8 cellular contexts compared by ENCODE assay signal in the genomic region with DNA sequence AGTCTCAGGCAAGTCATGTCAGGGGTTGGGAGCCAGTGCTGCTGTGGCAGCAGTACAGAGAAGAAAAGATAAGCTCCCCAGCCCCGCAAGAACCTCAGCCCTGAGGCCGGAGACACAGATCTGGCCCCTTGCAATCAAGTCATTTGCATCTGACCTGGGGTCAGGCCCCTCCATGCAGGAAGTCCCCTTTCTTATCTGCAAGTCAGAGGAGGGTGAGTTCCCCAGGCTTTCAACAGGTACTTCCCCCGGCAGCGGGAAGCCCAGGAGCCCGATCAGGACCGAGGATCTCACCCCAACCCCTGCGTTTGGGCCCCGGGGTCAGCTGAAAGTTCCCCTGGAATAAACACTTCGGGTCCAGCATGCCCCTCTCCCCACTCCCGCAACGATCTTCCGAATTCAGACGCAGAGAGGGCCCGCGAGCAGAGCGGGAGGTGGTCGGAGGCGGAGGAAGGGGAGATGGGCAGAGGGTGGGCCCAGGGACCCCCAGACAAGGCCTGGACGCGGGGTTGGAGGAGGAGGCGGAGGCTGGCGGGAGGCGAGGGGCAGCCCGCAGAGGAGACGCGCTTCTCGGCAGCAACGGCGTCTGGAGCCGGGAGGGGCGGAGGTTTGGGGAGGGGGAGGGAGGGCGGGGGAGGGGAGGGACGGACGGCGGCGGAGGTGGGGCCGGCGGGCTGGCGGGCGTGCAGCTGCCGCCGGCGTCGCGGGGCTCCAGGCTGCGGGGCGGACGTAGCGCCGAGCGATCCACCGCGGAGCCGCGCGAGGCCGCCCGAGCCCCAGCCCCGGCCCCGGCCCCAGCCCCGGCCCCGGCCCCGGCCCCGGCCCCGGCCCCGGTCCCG. TPM values are rescaled to one million over a fixed set of nuclear protein-coding genes. Genes with fewer than 3 reads are reported as not detected.
DNase-seq lines count a peak whose midpoint lies in the region; ATAC-seq and TF ChIP-seq lines count a peak whose summit lies in the region.

A gene with protein sequence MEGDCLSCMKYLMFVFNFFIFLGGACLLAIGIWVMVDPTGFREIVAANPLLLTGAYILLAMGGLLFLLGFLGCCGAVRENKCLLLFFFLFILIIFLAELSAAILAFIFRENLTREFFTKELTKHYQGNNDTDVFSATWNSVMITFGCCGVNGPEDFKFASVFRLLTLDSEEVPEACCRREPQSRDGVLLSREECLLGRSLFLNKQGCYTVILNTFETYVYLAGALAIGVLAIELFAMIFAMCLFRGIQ (plus strand): TSS at position 685 of the 836 bp plus-strand sequence. CDS start 179,455 bp downstream, outside the sequence.

- peak; percentile 85 for DNase-seq in CMK (ENCODE audit: low read depth)
- peak; percentile 11 for DNase-seq in activated T-cell treated with anti-CD3 and anti-CD28 coated beads for 1 hour (ENCODE audit: low read depth)
- DNase-seq in fibroblast of pulmonary artery (ENCODE audit: low read depth), result no peak
- DNase-seq in neural progenitor cell (ENCODE audit: low spot score), result peak; percentile 90
- DNase-seq in SHP77 treated with DMSO at 0.1 percent for 48 hours (lab: John Stamatoyannopoulos, UW), result no peak
- DNase-seq in CD1c-positive myeloid dendritic cell (ENCODE audit: extremely low spot score), result no peak

- H3K4me1 Mint-ChIP-seq in neural progenitor cell, result peaks cover 65% of the 10 kb centered on the region

- H3F3A ChIP-seq in neural progenitor cell (ENCODE audit: low read depth), result peaks cover 55% of the 10 kb centered on the region

- H3K36me3 ChIP-seq in HUES6 (ENCODE audit: control insufficient read depth, insufficient read depth, low read length) (no peaks in the 10 kb centered on the region), neural progenitor cell (no peaks in the 10 kb centered on the region)

- H4K20me1 ChIP-seq in neural progenitor cell (ENCODE audit: low read depth), result peaks cover 26% of the 10 kb centered on the region

- peak within 1 kb of the TSS; percentile 82 for H2AFZ ChIP-seq in neural progenitor cell (replicated peaks)

- H3K4me3 ChIP-seq in HUES6 (ENCODE audit: low read depth, low read length) (peak within 1 kb of the TSS; percentile 90), fibroblast of pulmonary artery (replicated peaks; ENCODE audit: low read depth, low read length) (peak within 1 kb of the TSS; percentile 47), neural progenitor cell (peak within 1 kb of the TSS; percentile 97)

- H3K27ac Mint-ChIP-seq in neural progenitor cell, result peak within 1 kb of the TSS; percentile 83

- peaks cover 33% of the 10 kb centered on the region for H3K79me2 ChIP-seq in neural progenitor cell (ENCODE audit: low read depth)

- H3K36me3 Mint-ChIP-seq in neural progenitor cell, result peaks cover 4% of the 10 kb centered on the region

- peak within 1 kb of the TSS; percentile 77 for H3K9ac ChIP-seq in HUES6 (ENCODE audit: low read length)
- peak within 1 kb of the TSS; percentile 59 for H3K9ac ChIP-seq in neural progenitor cell

- peak within 1 kb of the TSS; percentile 94 for H3K4me3 Mint-ChIP-seq in neural progenitor cell

- peaks cover 17% of the 10 kb centered on the region for H3K27me3 Mint-ChIP-seq in neural progenitor cell (ENCODE audit: insufficient read depth, low read depth)

- H3K4me1 ChIP-seq in HUES6 (ENCODE audit: control insufficient read depth, insufficient read depth, low read length) (peaks cover 51% of the 10 kb centered on the region), neural progenitor cell (peaks cover 53% of the 10 kb centered on the region)

- H3K4me2 ChIP-seq in neural progenitor cell, result peak within 1 kb of the TSS; percentile 97

- peak; percentile 72 for ATAC-seq in GM21367 (IDR thresholded peaks at IDR 0.05; ENCODE audit: unreplicated experiment)

- no peaks in the 10 kb centered on the region for H3K9me3 Mint-ChIP-seq in neural progenitor cell

- no peaks in the 10 kb centered on the region for H3K9me3 ChIP-seq in HUES6 (ENCODE audit: control insufficient read depth, insufficient read depth, low read depth, low read length)
- no peaks in the 10 kb centered on the region for H3K9me3 ChIP-seq in neural progenitor cell (ENCODE audit: low read depth)

- H3K27me3 ChIP-seq in HUES6 (ENCODE audit: control insufficient read depth, insufficient read depth, low read length) (peaks cover 31% of the 10 kb centered on the region), neural progenitor cell (peaks cover 11% of the 10 kb centered on the region)

- TF ChIP-seq CTCF in fibroblast of pulmonary artery (IDR thresholded peaks at IDR 0.05; ENCODE audit: low read length, missing control alignments), result no peak
- no peak for TF ChIP-seq CTCF in neural progenitor cell (IDR thresholded peaks at IDR 0.05)

- peak within 1 kb of the TSS; percentile 63; the same call in 1 of the 2 replicates for H3K27ac ChIP-seq in HUES6 (ENCODE audit: low read depth, low read length)
- peak within 1 kb of the TSS; percentile 94 for H3K27ac ChIP-seq in neural progenitor cell

RNA-seq across cellular contexts. Expression of the gene that starts here (rescaled TPM):
- total RNA-seq in neural progenitor cell (ENCODE audit: low replicate concordance), result 16.5 and 33.0 TPM in 2 replicates

Comparison
In these comparisons a context has a peak if more than half of its experiments do, and no peak if none do; other contexts are left out.
1. DNase-seq: peak in CMK (single experiment), activated T-cell treated with anti-CD3 and anti-CD28 coated beads for 1 hour (single experiment) and neural progenitor cell (single experiment); none in fibroblast of pulmonary artery (single experiment), SHP77 treated with DMSO at 0.1 percent for 48 hours (single experiment) and CD1c-positive myeloid dendritic cell (single experiment).
2. H3K4me3 ChIP-seq: peak in every context shown above with its lines; median percentile 97 in neural progenitor cell; 90 in HUES6; 47 in fibroblast of pulmonary artery.